Comparison of ENCODE assay signal across 12 cellular contexts in genomic region chr11:128884054-128884453, GRCh38. TPM values are rescaled to one million over a fixed set of nuclear protein-coding genes. Genes with fewer than 3 reads are reported as not detected.
"Had no signal": no experiment of that assay in that cellular context is flagged by ENCODE, and none has a peak within 500 bp of the region (broad histone marks: within the 10 kb centered on the region; RNA-seq: fewer than 3 reads in every experiment).

No MANE protein-coding gene starts in this region.

- H3K27me3 ChIP-seq: SJSA1 had no signal

- H3K27ac ChIP-seq: HL-60, KMS-11, SJSA1, SK-N-MC had no signal

- H3K4me2 ChIP-seq: KMS-11 had no signal

- H3K4me3 ChIP-seq: K562, SJSA1, SK-N-MC had no signal

- H3K4me1 ChIP-seq: SJSA1 had no signal

- H3K9me3 ChIP-seq: SJSA1 had no signal

- H3K9ac ChIP-seq: KMS-11 had no signal

- DNase-seq: NCI-H2171, NCI-H524 treated with DMSO at 0.1 percent for 48 hours, SIG-M5 had no signal

- H3K36me3 ChIP-seq: SJSA1 had no signal

RNA-seq across cellular contexts. Expression of gene KCNJ5, which starts 7.1 kb away (rescaled TPM):
- total RNA-seq: M059J, SJSA1 had no signal
- polyA plus RNA-seq: IgD-negative memory B cell, K562 had no signal

RNA-seq across cellular contexts. Expression of gene KCNJ1, which starts 17.0 kb away (rescaled TPM):
- total RNA-seq: K562, M059J, Right ventricle myocardium superior, SJSA1, T-cell had no signal
- polyA plus RNA-seq: K562 had no signal

RNA-seq across cellular contexts. Expression of gene TP53AIP1, which starts 58.6 kb away (rescaled TPM):
- total RNA-seq: K562, M059J, Right ventricle myocardium superior, SJSA1, T-cell had no signal
- polyA plus RNA-seq: IgD-negative memory B cell, K562 had no signal
